Comparison of ENCODE assay signal across 17 cellular contexts in genomic region chr18:77116201-77117080, GRCh38. TPM values are rescaled to one million over a fixed set of nuclear protein-coding genes. Genes with fewer than 3 reads are reported as not detected.
DNase-seq lines count a peak whose midpoint lies in the region; TF ChIP-seq lines count a peak whose summit lies in the region.
"Had no signal": no experiment of that assay in that cellular context is flagged by ENCODE, and none has a peak within 500 bp of the region (broad histone marks: within the 10 kb centered on the region; RNA-seq: fewer than 3 reads in every experiment).

No MANE protein-coding gene starts in this region.

- peaks cover 8% of the 10 kb centered on the region for H3K9me3 Mint-ChIP-seq in activated naive CD4-positive, alpha-beta T cell treated with anti-CD3 and anti-CD28 coated beads for 36 hours
- no peaks in the 10 kb centered on the region for H3K9me3 Mint-ChIP-seq in activated naive CD4-positive, alpha-beta T cell treated with anti-CD3 and anti-CD28 coated beads, Interleukin-2, amount 10 ng/mL, durations not matched to agents 7 days and 5 days
- H3K9me3 Mint-ChIP-seq: neural crest cell had no signal

- no peaks in the 10 kb centered on the region for H3K36me3 ChIP-seq in muscle layer of duodenum (ENCODE audit: control insufficient read depth in 1 of 2, insufficient read depth in 2 of 2, low read length in 2 of 2)
- H3K36me3 ChIP-seq in vagina = no peaks in the 10 kb centered on the region
- H3K36me3 ChIP-seq: gastroesophageal sphincter had no signal

- H3K36me3 Mint-ChIP-seq in activated naive CD4-positive, alpha-beta T cell treated with anti-CD3 and anti-CD28 coated beads for 36 hours (ENCODE audit: low read depth) = peaks cover 34% of the 10 kb centered on the region
- H3K36me3 Mint-ChIP-seq in activated naive CD4-positive, alpha-beta T cell treated with anti-CD3 and anti-CD28 coated beads, Interleukin-2, amount 10 ng/mL, durations not matched to agents 7 days and 5 days = peaks cover 58% of the 10 kb centered on the region

- H3K4me3 Mint-ChIP-seq in activated naive CD4-positive, alpha-beta T cell treated with anti-CD3 and anti-CD28 coated beads for 36 hours = no peak overlapping the region
- H3K4me3 Mint-ChIP-seq in activated naive CD4-positive, alpha-beta T cell treated with anti-CD3 and anti-CD28 coated beads, Interleukin-2, amount 10 ng/mL, durations not matched to agents 7 days and 5 days = no peak overlapping the region
- H3K4me3 Mint-ChIP-seq: neural crest cell had no signal

- no peak for TF ChIP-seq POLR2A in vagina (IDR thresholded peaks at IDR 0.05)

- H3K9me3 ChIP-seq in muscle layer of duodenum (ENCODE audit: control insufficient read depth in 1 of 2, low read length in 2 of 2) (no peaks in the 10 kb centered on the region), vagina (no peaks in the 10 kb centered on the region)
- H3K9me3 ChIP-seq: gastroesophageal sphincter had no signal

- no peaks in the 10 kb centered on the region for H3K27me3 Mint-ChIP-seq in activated naive CD4-positive, alpha-beta T cell treated with anti-CD3 and anti-CD28 coated beads for 36 hours (ENCODE audit: low read depth)
- no peaks in the 10 kb centered on the region for H3K27me3 Mint-ChIP-seq in activated naive CD4-positive, alpha-beta T cell treated with anti-CD3 and anti-CD28 coated beads, Interleukin-2, amount 10 ng/mL, durations not matched to agents 7 days and 5 days

- H3K4me1 ChIP-seq in muscle layer of duodenum (ENCODE audit: control insufficient read depth in 1 of 2, insufficient read depth in 2 of 2, low read length in 2 of 2) = peaks cover 5 to 11% of the 10 kb centered on the region in 2 donors
- H3K4me1 ChIP-seq in vagina = peaks cover 43% of the 10 kb centered on the region

- TF ChIP-seq CTCF in vagina (IDR thresholded peaks at IDR 0.05) = no peak

- H3K4me3 ChIP-seq in muscle layer of duodenum (ENCODE audit: low read depth in 1 of 2, low read length in 2 of 2) (no peak overlapping the region), vagina (no peak overlapping the region)
- H3K4me3 ChIP-seq: gastroesophageal sphincter, GM23248 had no signal

- H3K27me3 ChIP-seq in muscle layer of duodenum (ENCODE audit: low read depth, low read length) (no peaks in the 10 kb centered on the region), vagina (no peaks in the 10 kb centered on the region)
- H3K27me3 ChIP-seq: gastroesophageal sphincter had no signal

- H3K27ac ChIP-seq in muscle layer of duodenum (ENCODE audit: low read length) (peak overlapping the region; percentile 85), vagina (peak overlapping the region; percentile 95)
- H3K27ac ChIP-seq: GM23248 had no signal

- peaks cover 70% of the 10 kb centered on the region for H3K4me1 Mint-ChIP-seq in activated naive CD4-positive, alpha-beta T cell treated with anti-CD3 and anti-CD28 coated beads for 36 hours (ENCODE audit: low read depth)
- peaks cover 74% of the 10 kb centered on the region for H3K4me1 Mint-ChIP-seq in activated naive CD4-positive, alpha-beta T cell treated with anti-CD3 and anti-CD28 coated beads, Interleukin-2, amount 10 ng/mL, durations not matched to agents 7 days and 5 days

- intact Hi-C loops in activated naive CD4-positive, alpha-beta T cell treated with anti-CD3 and anti-CD28 coated beads for 36 hours (cut with micrococcal nuclease) = no loop called here
- intact Hi-C loops in vagina (cut with DNase I) = no loop called here
- intact Hi-C loops in posterior vena cava (cut with DNase I) = no loop called here

- CTCF ChIA-PET in activated naive CD4-positive, alpha-beta T cell treated with anti-CD3 and anti-CD28 coated beads for 36 hours (lab: Charles Lee) = interaction anchor here (0.6 to 1.4 kb wide), 3 partner anchors 8 to 79 kb away, joined by 3 to 4 read pairs (median 4); no protein-coding TSS in a partner anchor
- CTCF ChIA-PET in activated naive CD4-positive, alpha-beta T cell treated with anti-CD3 and anti-CD28 coated beads, Interleukin-2, amount 10 ng/mL, durations not matched to agents 7 days and 5 days (lab: Charles Lee) = interaction anchor here (1.1 to 2.5 kb wide), 3 partner anchors 8 to 47 kb away, joined by 3 to 10 read pairs (median 3); no protein-coding TSS in a partner anchor

- peak overlapping the region; percentile 30 for H3K27ac Mint-ChIP-seq in activated naive CD4-positive, alpha-beta T cell treated with anti-CD3 and anti-CD28 coated beads for 36 hours
- peak overlapping the region; percentile 49 for H3K27ac Mint-ChIP-seq in activated naive CD4-positive, alpha-beta T cell treated with anti-CD3 and anti-CD28 coated beads, Interleukin-2, amount 10 ng/mL, durations not matched to agents 7 days and 5 days

- DNase-seq in activated naive CD4-positive, alpha-beta T cell treated with anti-CD3 and anti-CD28 coated beads for 36 hours = no peak
- DNase-seq in activated naive CD4-positive, alpha-beta T cell (lab: John Stamatoyannopoulos, UW) = no peak
- DNase-seq in activated naive CD4-positive, alpha-beta T cell treated with anti-CD3 and anti-CD28 coated beads, Interleukin-2, amount 10 ng/mL, durations not matched to agents 7 days and 5 days = no peak
- DNase-seq in vagina (ENCODE audit: extremely low spot score in 2 of 2) = peak; percentile 72 to 83
- no peak for DNase-seq in posterior vena cava (ENCODE audit: low spot score)
- DNase-seq in stimulated activated CD4-positive, alpha-beta T cell treated with anti-CD3 and anti-CD28 coated beads, Interleukin-15, amount 100 ng/mL, for 24 hours = no peak
- DNase-seq in hypothalamus (lab: John Stamatoyannopoulos, UW) = no peak
- DNase-seq: activated CD4-positive, alpha-beta T cell treated with anti-CD3 and anti-CD28 coated beads, Interleukin-2, amount 50 U/mL, for 1 hour; anterior cingulate cortex; DMS79 treated with DMSO at 0.1 percent for 48 hours; effector CD8-positive, alpha-beta T cell; GM23248; left cardiac atrium; NCI-H2227 treated with DMSO at 0.1 percent for 48 hours had no signal

RNA-seq across cellular contexts. Expression of gene MBP, which starts 16.1 kb away (rescaled TPM):
- total RNA-seq in activated naive CD4-positive, alpha-beta T cell treated with anti-CD3 and anti-CD28 coated beads for 36 hours = 10 to 100 TPM; 35.9 to 36.6 TPM
- total RNA-seq in vagina (33.6 TPM), posterior vena cava (10 to 100 TPM; 41.6 to 42.1 TPM)

Comparison
In these comparisons a context has a peak if more than half of its experiments do, and no peak if none do; other contexts are left out.
1. DNase-seq: peak in vagina (2 of 2); none in activated naive CD4-positive, alpha-beta T cell treated with anti-CD3 and anti-CD28 coated beads for 36 hours (single experiment), activated naive CD4-positive, alpha-beta T cell (0 of 4), activated naive CD4-positive, alpha-beta T cell treated with anti-CD3 and anti-CD28 coated beads, Interleukin-2, amount 10 ng/mL, durations not matched to agents 7 days and 5 days (single experiment), posterior vena cava (single experiment), stimulated activated CD4-positive, alpha-beta T cell treated with anti-CD3 and anti-CD28 coated beads, Interleukin-15, amount 100 ng/mL, for 24 hours (single experiment) and hypothalamus (0 of 51).